11 cellular contexts compared by ENCODE assay signal in the genomic region with DNA sequence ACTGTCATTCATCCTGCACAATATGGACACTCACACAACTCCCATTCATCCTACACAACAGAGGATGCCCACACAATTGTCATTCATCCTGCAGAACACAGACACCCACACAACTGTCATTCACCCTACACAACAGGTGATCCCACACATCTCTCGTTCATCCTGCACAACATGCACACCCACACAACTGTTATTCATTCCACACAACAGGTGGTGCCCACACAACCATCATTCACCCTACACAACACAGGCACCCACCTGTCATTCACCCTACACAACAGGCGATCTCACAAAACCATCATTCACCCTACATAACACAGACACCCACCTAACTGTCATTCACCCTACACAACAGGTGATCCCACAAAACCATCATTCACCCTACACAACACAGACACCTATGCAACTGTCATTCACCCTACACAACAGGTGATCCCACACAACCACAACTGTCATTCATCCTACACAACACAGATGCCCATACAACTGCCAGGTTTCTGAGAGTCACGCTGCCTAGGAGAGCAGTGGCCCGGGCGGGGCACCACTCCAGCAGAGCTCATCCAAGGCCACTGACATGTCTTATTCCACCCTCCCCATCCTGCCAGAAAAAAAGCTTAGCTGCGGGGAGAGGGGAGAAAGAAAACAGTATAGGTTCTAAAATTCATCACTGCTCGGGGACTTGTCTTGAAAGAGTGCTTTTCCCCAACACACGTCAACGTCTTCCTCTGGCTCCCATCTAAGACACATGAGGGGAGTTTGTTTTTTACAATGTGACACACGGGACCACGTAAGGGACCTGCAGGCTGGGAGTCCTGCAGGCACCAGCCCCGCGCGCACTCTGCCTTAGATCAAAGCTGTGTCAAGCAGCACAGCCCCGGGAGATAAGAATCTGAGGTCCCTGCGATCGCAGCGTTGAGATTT. TPM values are rescaled to one million over a fixed set of nuclear protein-coding genes. Genes with fewer than 3 reads are reported as not detected.
DNase-seq lines count a peak whose midpoint lies in the region; ATAC-seq, FAIRE-seq and TF ChIP-seq lines count a peak whose summit lies in the region.
"Had no signal": no experiment of that assay in that cellular context is flagged by ENCODE, and none has a peak within 500 bp of the region (broad histone marks: within the 10 kb centered on the region; RNA-seq: fewer than 3 reads in every experiment).

No MANE protein-coding gene starts in this region.

- no peak for TF ChIP-seq CTCF in MM.1S (IDR thresholded peaks at IDR 0.05; ENCODE audit: low read length)

- H3F3A ChIP-seq in MM.1S (ENCODE audit: insufficient read depth, low read length) = peaks cover 53% of the 10 kb centered on the region

- no peaks in the 10 kb centered on the region for H3K27me3 ChIP-seq in CD4-positive, alpha-beta memory T cell (ENCODE audit: insufficient read depth, low read length)
- H3K27me3 ChIP-seq in MM.1S (replicated peaks; ENCODE audit: insufficient read depth, low read length) = no peaks in the 10 kb centered on the region
- H3K27me3 ChIP-seq in mucosa of stomach (ENCODE audit: control insufficient read depth, insufficient read depth, low read length) = no peaks in the 10 kb centered on the region
- H3K27me3 ChIP-seq: right lobe of liver had no signal

- H3K27me3 Mint-ChIP-seq in CD4-positive, alpha-beta memory T cell = no peaks in the 10 kb centered on the region

- H3K36me3 Mint-ChIP-seq in CD4-positive, alpha-beta memory T cell = peaks cover 0 to 11% of the 10 kb centered on the region in 2 donors

- no peaks in the 10 kb centered on the region for H3K9me2 ChIP-seq in MM.1S (replicated peaks; ENCODE audit: insufficient read depth, low read length)

- intact Hi-C loops in CD4-positive, alpha-beta memory T cell (cut with micrococcal nuclease) = loop anchor here (1.0 kb wide), 1 partner anchor 38 kb away; no protein-coding TSS in a partner anchor

- H3K4me3 ChIP-seq in CD4-positive, alpha-beta memory T cell (ENCODE audit: low read length in 2 of 2) = peak overlapping the region; percentile 56 to 67
- H3K4me3 ChIP-seq in MM.1S (ENCODE audit: low read length) = no peak overlapping the region
- H3K4me3 ChIP-seq in mucosa of stomach (ENCODE audit: low read length) = no peak overlapping the region
- H3K4me3 ChIP-seq: right lobe of liver had no signal

- no peak overlapping the region for H3K4me3 Mint-ChIP-seq in CD4-positive, alpha-beta memory T cell

- no peak overlapping the region for H3K9ac ChIP-seq in MM.1S (ENCODE audit: low read length)
- H3K9ac ChIP-seq in mucosa of stomach (ENCODE audit: low read length) = peak overlapping the region; percentile 35

- peaks cover 0 to 7% (median 0%) of the 10 kb centered on the region in 8 donors for H3K9me3 Mint-ChIP-seq in CD4-positive, alpha-beta memory T cell

- DNase-seq in CD4-positive, alpha-beta memory T cell = peak; percentile 88 to 94 (median 91)
- DNase-seq in MM.1S (no peak), activated T-cell treated with anti-CD3 and anti-CD28 coated beads for 48 hours (ENCODE audit: low read depth) (peak; percentile 24), RPMI8226 (no peak), frontal cortex (ENCODE audit: low spot score in 2 of 2) (no peak)
- DNase-seq: Calu3, NCI-H510A had no signal

- peaks cover 98% of the 10 kb centered on the region for H3K4me1 ChIP-seq in CD4-positive, alpha-beta memory T cell (ENCODE audit: insufficient read depth, low read length)
- H3K4me1 ChIP-seq in MM.1S (ENCODE audit: low read length) = peaks cover 79% of the 10 kb centered on the region
- H3K4me1 ChIP-seq in mucosa of stomach (ENCODE audit: control insufficient read depth, insufficient read depth, low read length) = peaks cover 73% of the 10 kb centered on the region

- ATAC-seq in GM18868 (IDR thresholded peaks at IDR 0.05; ENCODE audit: unreplicated experiment) (no peak), HG03442 (IDR thresholded peaks at IDR 0.05; ENCODE audit: unreplicated experiment) (no peak)
- ATAC-seq: right lobe of liver had no signal

- no peaks in the 10 kb centered on the region for H4K20me1 ChIP-seq in MM.1S (ENCODE audit: insufficient read depth, low read length)

- no peak overlapping the region for H2AFZ ChIP-seq in MM.1S (ENCODE audit: low read length)

- no peaks in the 10 kb centered on the region for H3K9me3 ChIP-seq in CD4-positive, alpha-beta memory T cell (ENCODE audit: control insufficient read depth in 1 of 2, low read length in 2 of 2)
- H3K9me3 ChIP-seq in MM.1S (replicated peaks; ENCODE audit: insufficient read depth, low read length) (no peaks in the 10 kb centered on the region), mucosa of stomach (ENCODE audit: control insufficient read depth, low read length) (no peaks in the 10 kb centered on the region)
- H3K9me3 ChIP-seq: right lobe of liver had no signal

- no peak overlapping the region for H3K27ac Mint-ChIP-seq in CD4-positive, alpha-beta memory T cell

- no peaks in the 10 kb centered on the region for H3K36me3 ChIP-seq in CD4-positive, alpha-beta memory T cell (ENCODE audit: insufficient read depth, low read length)
- H3K36me3 ChIP-seq in MM.1S (replicated peaks; ENCODE audit: insufficient read depth, low read length) (no peaks in the 10 kb centered on the region), mucosa of stomach (ENCODE audit: control insufficient read depth, insufficient read depth, low read length) (no peaks in the 10 kb centered on the region)
- H3K36me3 ChIP-seq: right lobe of liver had no signal

- CTCF ChIA-PET in CD4-positive, alpha-beta memory T cell (lab: Charles Lee; ENCODE audit: partially characterized antibody) = interaction anchor here (1.0 to 10.2 kb wide), 7 partner anchors 14 to 122 kb away, joined by 3 to 143 read pairs (median 11); a partner anchor contains a TSS

- FAIRE-seq in frontal cortex (lab: Jason Lieb, UNC) = no peak

- peaks cover 9 to 50% (median 39%) of the 10 kb centered on the region in 4 donors for H3K4me1 Mint-ChIP-seq in CD4-positive, alpha-beta memory T cell

- peaks cover 13% of the 10 kb centered on the region for H3K79me2 ChIP-seq in MM.1S (ENCODE audit: low read length)

- H3K4me2 ChIP-seq in MM.1S (ENCODE audit: low read depth, low read length) = peak overlapping the region; percentile 94

- H3K27ac ChIP-seq in CD4-positive, alpha-beta memory T cell (ENCODE audit: low read depth, low read length) = peak overlapping the region; percentile 89
- no peak overlapping the region for H3K27ac ChIP-seq in MM.1S (ENCODE audit: low read length)

- POLR2A ChIA-PET in CD4-positive, alpha-beta memory T cell (lab: Charles Lee; ENCODE audit: partially characterized antibody) = interaction anchor here (0.7 to 34.9 kb wide), 19 partner anchors 6 to 1913 kb away, joined by 3 to 6478 read pairs (median 5); a partner anchor contains a TSS

RNA-seq across cellular contexts. Expression of a gene that starts 44.0 kb away (rescaled TPM):
- total RNA-seq in CD4-positive, alpha-beta memory T cell = 100 to 1,000 TPM; 425 to 437 TPM
- polyA plus RNA-seq in CD4-positive, alpha-beta memory T cell = 100 to 1,000 TPM; 120 to 300 TPM
- 2.4 TPM for total RNA-seq in frontal cortex

Comparison
In these comparisons a context has a peak if more than half of its experiments do, and no peak if none do; other contexts are left out.
1. DNase-seq: peak in CD4-positive, alpha-beta memory T cell (5 of 5) and activated T-cell treated with anti-CD3 and anti-CD28 coated beads for 48 hours (single experiment); none in MM.1S (single experiment), RPMI8226 (single experiment) and frontal cortex (0 of 2).
2. H3K4me3 ChIP-seq: peak in CD4-positive, alpha-beta memory T cell (2 of 2); none in MM.1S (single experiment) and mucosa of stomach (single experiment).
3. RNA of a gene that starts 44.0 kb away (total RNA-seq): 425 to 437 TPM in CD4-positive, alpha-beta memory T cell; 2.4 TPM in frontal cortex (single experiment); every median in the first group is over 100 times any median in the second.